In genomic region chr6:155100591-155100990, GRCh38 we compare ENCODE assay signal across 1 cellular context.
TF ChIP-seq lines count a peak whose summit lies in the region.

No MANE protein-coding gene starts in this region.

TF ChIP-seq in IMR-90, 13 proteins besides CTCF, POLR2A, EP300 and RAD21:
- TF ChIP-seq MXI1 (IDR thresholded peaks at IDR 0.05; ENCODE audit: borderline replicate concordance, low read depth, low read length) (no peak), ELK1 (IDR thresholded peaks at IDR 0.05; ENCODE audit: borderline replicate concordance, low read depth, low read length) (no peak), BHLHE40 (IDR thresholded peaks at IDR 0.05; ENCODE audit: low read depth, low read length) (no peak), USF2 (IDR thresholded peaks at IDR 0.05; ENCODE audit: low read depth, low read length) (no peak), CEBPB (IDR thresholded peaks at IDR 0.05; ENCODE audit: low read depth, low read length) (no peak), RFX5 (IDR thresholded peaks at IDR 0.05; ENCODE audit: low read depth, low read length) (no peak), MAFK (IDR thresholded peaks at IDR 0.05; ENCODE audit: low read depth, low read length) (no peak), RCOR1 (IDR thresholded peaks at IDR 0.05; ENCODE audit: insufficient replicate concordance, low read length) (no peak), FOS (IDR thresholded peaks at IDR 0.05; ENCODE audit: low read depth, low read length) (no peak), CHD1 (IDR thresholded peaks at IDR 0.05; ENCODE audit: low read depth, low read length) (no peak), NFE2L2 (IDR thresholded peaks at IDR 0.05; ENCODE audit: low read depth, low read length) (no peak), SMC3 (IDR thresholded peaks at IDR 0.05; ENCODE audit: low read depth, low read length) (no peak), MAZ (IDR thresholded peaks at IDR 0.05; ENCODE audit: borderline replicate concordance, low read depth, low read length) (no peak)
TF ChIP-seq in IMR-90: peak in this region for 0.
